Comparison of ENCODE assay signal across 33 cellular contexts in the genomic region with DNA sequence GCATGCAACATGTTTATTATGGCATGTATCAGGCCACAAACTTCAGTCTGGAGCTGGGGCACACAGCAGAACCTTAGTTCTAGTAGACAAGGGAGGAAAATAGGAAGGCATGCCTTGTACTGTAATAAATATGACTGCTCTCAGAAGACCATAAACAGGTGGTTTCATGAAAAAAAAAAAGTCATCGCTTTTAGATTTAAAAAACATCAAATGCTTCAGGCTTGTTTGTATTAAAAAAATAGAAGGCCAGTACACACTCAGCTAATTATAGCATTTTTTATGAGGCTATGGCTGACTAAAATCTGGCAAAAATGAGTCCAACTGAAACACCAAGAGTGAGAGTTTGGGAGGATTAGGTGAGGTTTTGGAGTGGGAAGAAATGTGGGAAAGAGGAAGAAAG.
"Had no signal": no experiment of that assay in that cellular context is flagged by ENCODE, and none has a peak within 500 bp of the region (broad histone marks: within the 10 kb centered on the region; RNA-seq: fewer than 3 reads in every experiment).

No MANE protein-coding gene starts in this region.

- H3K4me2 ChIP-seq: smooth muscle cell had no signal

- H3K27ac ChIP-seq: ovary, parathyroid adenoma, psoas muscle, right lobe of liver, skin epidermis, spleen, suprapubic skin, testis, tibial artery, transverse colon, upper lobe of right lung, uterus had no signal

- H3K36me3 Mint-ChIP-seq: type B pancreatic cell had no signal

- H3K4me1 ChIP-seq: psoas muscle, right lobe of liver, suprapubic skin, testis, tibial artery, transverse colon, upper lobe of right lung, uterus had no signal

- H3K9ac ChIP-seq: parathyroid adenoma had no signal

- H3K27me3 ChIP-seq: ovary, right lobe of liver, sigmoid colon, spleen, suprapubic skin, testis, tibial artery, transverse colon, upper lobe of right lung, uterus had no signal

- H3K36me3 ChIP-seq: ovary, right lobe of liver, sigmoid colon, suprapubic skin, tibial artery, transverse colon, upper lobe of right lung, uterus had no signal

- ATAC-seq: naive thymus-derived CD8-positive, alpha-beta T cell; right cardiac atrium; right lobe of liver; stimulated activated memory B cell treated with anti-CD40 and anti-IgM and Interleukin-4, amounts not matched to agents 10 μg/mL and 1 μg/mL and 100 μg/mL, for 72 hours; stimulated activated naive CD8-positive, alpha-beta T cell treated with anti-CD3 and anti-CD28 coated beads, Interleukin-15, amount 100 ng/mL, for 72 hours; stimulated activated naive CD8-positive, alpha-beta T cell treated with anti-CD3 and anti-CD28 coated beads, Interleukin-15, Interleukin-2, amounts not matched to agents 100 U/mL and 50 U/mL, for 24 hours; upper lobe of right lung had no signal

- H2AFZ ChIP-seq: parathyroid adenoma had no signal

- H3K4me1 Mint-ChIP-seq: nephron progenitor cell, neural crest cell had no signal

- H3K27me3 Mint-ChIP-seq: naive B cell; naive thymus-derived CD8-positive, alpha-beta T cell; progenitor cell of endocrine pancreas; stimulated activated memory B cell treated with anti-CD40 and anti-IgM and Interleukin-4, amounts not matched to agents 10 μg/mL and 1 μg/mL and 100 μg/mL, for 72 hours; stimulated activated naive CD8-positive, alpha-beta T cell treated with anti-CD3 and anti-CD28 coated beads, Interleukin-15, amount 100 ng/mL, for 72 hours; type B pancreatic cell had no signal

- H3K4me3 Mint-ChIP-seq: naive B cell; naive thymus-derived CD8-positive, alpha-beta T cell; nephron progenitor cell; neural crest cell; stimulated activated memory B cell treated with anti-CD40 and anti-IgM and Interleukin-4, amounts not matched to agents 10 μg/mL and 1 μg/mL and 100 μg/mL, for 72 hours; stimulated activated naive CD8-positive, alpha-beta T cell treated with anti-CD3 and anti-CD28 coated beads, Interleukin-15, amount 100 ng/mL, for 72 hours; type B pancreatic cell had no signal

- H3K27ac Mint-ChIP-seq: naive thymus-derived CD8-positive, alpha-beta T cell; nephron progenitor cell; progenitor cell of endocrine pancreas; stimulated activated memory B cell treated with anti-CD40 and anti-IgM and Interleukin-4, amounts not matched to agents 10 μg/mL and 1 μg/mL and 100 μg/mL, for 72 hours; stimulated activated naive CD8-positive, alpha-beta T cell treated with anti-CD3 and anti-CD28 coated beads, Interleukin-15, amount 100 ng/mL, for 72 hours; type B pancreatic cell had no signal

- H3K79me2 ChIP-seq: parathyroid adenoma had no signal

- H3K9me3 ChIP-seq: ovary, psoas muscle, right lobe of liver, sigmoid colon, suprapubic skin, testis, tibial artery, upper lobe of right lung had no signal

- H3K4me3 ChIP-seq: ovary, psoas muscle, right lobe of liver, sigmoid colon, skin epidermis, smooth muscle cell, spleen, suprapubic skin, testis, tibial artery, transverse colon, upper lobe of right lung, uterus had no signal

- H3K9me3 Mint-ChIP-seq: neural crest cell had no signal

- DNase-seq: naive B cell; naive thymus-derived CD8-positive, alpha-beta T cell; nephron progenitor cell; occipital lobe; ovary; posterior cingulate gyrus; psoas muscle; right cardiac atrium; right lobe of liver; sigmoid colon; spleen; stimulated activated CD4-positive, alpha-beta T cell treated with anti-CD3 and anti-CD28 coated beads, Interleukin-12 subunit alpha, Interleukin-12 subunit beta, amount 100 ng/mL, for 4 hours; stimulated activated CD4-positive, alpha-beta T cell treated with anti-CD3 and anti-CD28 coated beads, Interleukin-1b, Interleukin-23, amount 100 ng/mL, for 48 hours; stimulated activated CD4-positive, alpha-beta T cell treated with anti-CD3 and anti-CD28 coated beads, Interleukin-4, amount 100 ng/mL, for 1 hour; stimulated activated CD4-positive, alpha-beta T cell treated with anti-CD3 and anti-CD28 coated beads, Interleukin-4, amount 100 ng/mL, for 4 hours; stimulated activated CD8-positive, alpha-beta memory T cell treated with anti-CD3 and anti-CD28 coated beads, Interleukin-4, amount 100 ng/mL, for 48 hours; stimulated activated naive CD4-positive, alpha-beta T cell; stimulated activated naive CD8-positive, alpha-beta T cell treated with anti-CD3 and anti-CD28 coated beads, Interleukin-15, amount 100 ng/mL, for 72 hours; stimulated activated naive CD8-positive, alpha-beta T cell treated with anti-CD3 and anti-CD28 coated beads, Interleukin-15, Interleukin-2, amounts not matched to agents 100 U/mL and 50 U/mL, for 24 hours; substantia nigra; tibial artery; transverse colon; upper lobe of right lung; uterus had no signal
